Comparison of ENCODE assay signal across 27 cellular contexts in genomic region chr20:6240059-6240458, GRCh38.
"Had no signal": no experiment of that assay in that cellular context is flagged by ENCODE, and none has a peak within 500 bp of the region (broad histone marks: within the 10 kb centered on the region; RNA-seq: fewer than 3 reads in every experiment).

No MANE protein-coding gene starts in this region.

- H3K4me2 ChIP-seq: neural progenitor cell had no signal

- H3K4me3 ChIP-seq: neural progenitor cell, ovary, psoas muscle, right lobe of liver, sigmoid colon, stomach, thoracic aorta, thyroid gland, tibial nerve, upper lobe of left lung, vagina had no signal

- H3K27ac Mint-ChIP-seq: nephron; neural progenitor cell; progenitor cell of endocrine pancreas; stimulated activated effector memory CD8-positive, alpha-beta T cell treated with anti-CD3 and anti-CD28 coated beads, Interleukin-12 subunit alpha, Interleukin-12 subunit beta, amount 100 ng/mL, for 72 hours; stimulated activated naive B cell treated with anti-CD40 and anti-IgM and Interleukin-4, amounts not matched to agents 10 μg/mL and 1 μg/mL and 100 μg/mL, for 72 hours; stimulated activated naive CD8-positive, alpha-beta T cell treated with anti-CD3 and anti-CD28 coated beads, Interleukin-15, Interleukin-2, amounts not matched to agents 100 ng/mL and 50 ng/mL, for 24 hours had no signal

- H3K27me3 ChIP-seq: neural progenitor cell, ovary, right lobe of liver, sigmoid colon, stomach, thyroid gland, tibial nerve, upper lobe of left lung, vagina had no signal

- H3K9me3 ChIP-seq: ovary, psoas muscle, right lobe of liver, sigmoid colon, stomach, thoracic aorta, thyroid gland, upper lobe of left lung, vagina had no signal

- H3K36me3 Mint-ChIP-seq: neural progenitor cell; stimulated activated effector memory CD8-positive, alpha-beta T cell treated with anti-CD3 and anti-CD28 coated beads, Interleukin-12 subunit alpha, Interleukin-12 subunit beta, amount 100 ng/mL, for 72 hours; stimulated activated naive B cell treated with anti-CD40 and anti-IgM and Interleukin-4, amounts not matched to agents 10 μg/mL and 1 μg/mL and 100 μg/mL, for 72 hours had no signal

- H3K36me3 ChIP-seq: neural progenitor cell, ovary, right lobe of liver, sigmoid colon, stomach, thoracic aorta, thyroid gland, tibial nerve, upper lobe of left lung, vagina had no signal

- H3K4me1 Mint-ChIP-seq: neural progenitor cell; stimulated activated effector memory CD8-positive, alpha-beta T cell treated with anti-CD3 and anti-CD28 coated beads, Interleukin-12 subunit alpha, Interleukin-12 subunit beta, amount 100 ng/mL, for 72 hours; stimulated activated naive B cell treated with anti-CD40 and anti-IgM and Interleukin-4, amounts not matched to agents 10 μg/mL and 1 μg/mL and 100 μg/mL, for 72 hours had no signal

- H3K27ac ChIP-seq: neural progenitor cell, ovary, parathyroid adenoma, psoas muscle, right lobe of liver, sigmoid colon, stomach, thoracic aorta, thyroid gland, tibial nerve, upper lobe of left lung, vagina had no signal

- H3K27me3 Mint-ChIP-seq: progenitor cell of endocrine pancreas; stimulated activated naive CD8-positive, alpha-beta T cell treated with anti-CD3 and anti-CD28 coated beads, Interleukin-15, Interleukin-2, amounts not matched to agents 100 ng/mL and 50 ng/mL, for 24 hours had no signal

- DNase-seq: occipital lobe; ovary; posterior cingulate gyrus; psoas muscle; right cardiac atrium; right lobe of liver; sigmoid colon; small intestine; stimulated activated CD4-positive, alpha-beta T cell treated with anti-CD3 and anti-CD28 coated beads, Interleukin-15, amount 100 ng/mL, for 24 hours; stimulated activated CD4-positive, alpha-beta T cell treated with anti-CD3 and anti-CD28 coated beads, Interleukin-2, amount 100 ng/mL, for 24 hours; stimulated activated CD4-positive, alpha-beta T cell treated with anti-CD3 and anti-CD28 coated beads, Interleukin-2, amount 100 ng/mL, for 48 hours; stimulated activated CD4-positive, alpha-beta T cell treated with anti-CD3 and anti-CD28 coated beads, Interleukin-4, amount 100 ng/mL, for 24 hours; stimulated activated naive B cell treated with anti-CD40 and anti-IgM and Interleukin-4, amounts not matched to agents 10 μg/mL and 1 μg/mL and 100 μg/mL, for 72 hours; stimulated activated naive CD4-positive, alpha-beta T cell treated with Interleukin-2 at 50 U/mL for 16 hours; stomach; thyroid gland; trophoblast cell; upper lobe of left lung had no signal

- H3K4me1 ChIP-seq: neural progenitor cell, parathyroid adenoma, psoas muscle, right lobe of liver, sigmoid colon, stomach, thyroid gland, tibial nerve, upper lobe of left lung, vagina had no signal

- H3K9me3 Mint-ChIP-seq: neural progenitor cell had no signal

- ATAC-seq: psoas muscle; right cardiac atrium; right lobe of liver; stimulated activated naive B cell treated with anti-CD40 and anti-IgM and Interleukin-4, amounts not matched to agents 10 μg/mL and 1 μg/mL and 100 μg/mL, for 72 hours had no signal

- H2AFZ ChIP-seq: neural progenitor cell, parathyroid adenoma had no signal

- H3K79me2 ChIP-seq: parathyroid adenoma had no signal

- H3K4me3 Mint-ChIP-seq: nephron; neural progenitor cell; stimulated activated effector memory CD8-positive, alpha-beta T cell treated with anti-CD3 and anti-CD28 coated beads, Interleukin-12 subunit alpha, Interleukin-12 subunit beta, amount 100 ng/mL, for 72 hours; stimulated activated naive B cell treated with anti-CD40 and anti-IgM and Interleukin-4, amounts not matched to agents 10 μg/mL and 1 μg/mL and 100 μg/mL, for 72 hours; stimulated activated naive CD8-positive, alpha-beta T cell treated with anti-CD3 and anti-CD28 coated beads, Interleukin-15, Interleukin-2, amounts not matched to agents 100 ng/mL and 50 ng/mL, for 24 hours had no signal
